In genomic region chr13:23618341-23618740, GRCh38 we compare ENCODE assay signal across 2 cellular contexts.
A peak's percentile ranks its signal among the peaks of the same experiment; 100 is the strongest.
TF ChIP-seq lines count a peak whose summit lies in the region.

No MANE protein-coding gene starts in this region.

TF ChIP-seq in GM23338, 12 proteins besides CTCF, POLR2A, EP300 and RAD21:
- no peak for TF ChIP-seq REST (IDR thresholded peaks at IDR 0.05; ENCODE audit: unreplicated experiment)
TF ChIP-seq in GM23338: peak in this region for 0.

TF ChIP-seq in SK-N-SH, 30 proteins besides CTCF, POLR2A, EP300 and RAD21 (continued from another document):
- peak; percentile 52; the same call in 1 of the 2 replicates for TF ChIP-seq USF1 (IDR thresholded peaks at IDR 0.05; ENCODE audit: borderline replicate concordance, low read depth)
- no peak for TF ChIP-seq EZH2phosphoT487 (IDR thresholded peaks at IDR 0.05; ENCODE audit: borderline replicate concordance, low read depth)
- TF ChIP-seq PBX3 (IDR thresholded peaks at IDR 0.05) = peak; percentile 91
- peak; percentile 76 for TF ChIP-seq NFIC (IDR thresholded peaks at IDR 0.05; ENCODE audit: borderline replicate concordance)
- TF ChIP-seq JUND (IDR thresholded peaks at IDR 0.05) = peak; percentile 91
- no peak for TF ChIP-seq SIN3A (IDR thresholded peaks at IDR 0.05; ENCODE audit: borderline replicate concordance, low read depth, low read length)
- TF ChIP-seq POLR2AphosphoS5 (IDR thresholded peaks at IDR 0.05; ENCODE audit: low read depth, low read length) = peak; percentile 32; the same call in 1 of the 2 replicates
